Comparison of ENCODE assay signal across 9 cellular contexts in genomic region chr10:5545778-5546710, GRCh38. TPM values are rescaled to one million over a fixed set of nuclear protein-coding genes. Genes with fewer than 3 reads are reported as not detected.
DNase-seq lines count a peak whose midpoint lies in the region; ATAC-seq, FAIRE-seq and TF ChIP-seq lines count a peak whose summit lies in the region.
"Had no signal": no experiment of that assay in that cellular context is flagged by ENCODE, and none has a peak within 500 bp of the region (broad histone marks: within the 10 kb centered on the region; RNA-seq: fewer than 3 reads in every experiment).

No MANE protein-coding gene starts in this region.

- TF ChIP-seq CTCF in K562 (IDR thresholded peaks at IDR 0.05 in 2 of 3, conservative IDR thresholded peaks at IDR 0.05 in 1 of 3; ENCODE audit: insufficient read depth in 2 of 3, low read depth in 1 of 3, low read length in 3 of 3) = no peak
- no peak for TF ChIP-seq CTCF in stomach (IDR thresholded peaks at IDR 0.05)
- no peak for TF ChIP-seq CTCF in GM10248 (IDR thresholded peaks at IDR 0.05; ENCODE audit: control extremely low read depth, extremely low read depth, low read depth, missing control alignments)

- POLR2A ChIA-PET in K562 (lab: Yijun Ruan, JAX) = interaction anchor here (0.7 to 0.8 kb wide), 2 partner anchors 82 to 83 kb away, joined by 3 read pairs; no protein-coding TSS in a partner anchor
- POLR2A ChIA-PET in GM10248 (lab: Yijun Ruan, JAX) = no interaction called here

- H3K27ac ChIP-seq in K562 (ENCODE audit: extremely low read depth, low read depth, low read length) = peak overlapping the region; percentile 45; the same call in 2 of the 3 replicates
- H3K27ac ChIP-seq in stomach = peak overlapping the region; percentile 87 to 97 (median 91)
- H3K27ac ChIP-seq: KMS-11 had no signal

- FAIRE-seq in K562 (lab: Jason Lieb, UNC) = no peak

- BruUV-seq in K562 (replicated peaks; lab: Mats Ljungman, UMichigan) = no TSS peak

- in situ Hi-C loops in K562 (cut with MboI) = no loop called here

- CTCF ChIA-PET in K562 (lab: Yijun Ruan, JAX; ENCODE audit: low intra/inter-chr PET ratio) = no interaction called here
- CTCF ChIA-PET in GM10248 (lab: Yijun Ruan, JAX) = interaction anchor here (1.5 kb wide), 1 partner anchor 12 kb away, joined by 3 read pairs; no protein-coding TSS in a partner anchor

- ATAC-seq in K562 (peak; percentile 50), GM21526 (IDR thresholded peaks at IDR 0.05; ENCODE audit: low FRiP score, unreplicated experiment) (no peak), HG02981 (IDR thresholded peaks at IDR 0.05; ENCODE audit: unreplicated experiment) (no peak)

- no peaks in the 10 kb centered on the region for H3K9me3 ChIP-seq in K562 (replicated peaks; ENCODE audit: control insufficient read depth, insufficient read depth, low read depth, low read length)
- peaks cover 0 to 10% (median 0%) of the 10 kb centered on the region in 4 donors for H3K9me3 ChIP-seq in stomach

- DNase-seq in LoVo (ENCODE audit: low spot score) (peak; percentile 80), K562 (ENCODE audit: extremely low read depth in 1 of 4, low spot score in 3 of 4) (peak; percentile 38 to 66 (median 48)), kidney glomerular epithelial cell (lab: John Stamatoyannopoulos, UW) (peak; percentile 78), stomach (peak; percentile 65), GM10248 (ENCODE audit: extremely low spot score) (no peak)
- no peak for DNase-seq in activated CD4-positive, alpha-beta T cell treated with anti-CD3 and anti-CD28 coated beads for 1 hour

- no peak overlapping the region for H3K4me2 ChIP-seq in K562 (ENCODE audit: insufficient read depth, low read length)
- H3K4me2 ChIP-seq: KMS-11 had no signal

- H3K4me1 ChIP-seq in K562 (replicated peaks in 1 of 2; ENCODE audit: control insufficient read depth in 2 of 2, insufficient read depth in 2 of 2, low read length in 2 of 2) (peaks cover 46 to 65% of the 10 kb centered on the region in 2 experiments), stomach (peaks cover 47 to 65% (median 52%) of the 10 kb centered on the region in 4 donors)

- TF ChIP-seq EP300 in K562 (IDR thresholded peaks at IDR 0.05; ENCODE audit: low read length) (no peak), stomach (IDR thresholded peaks at IDR 0.05) (no peak)

- intact Hi-C loops in K562 (cut with micrococcal nuclease) = loop anchor here (5.0 kb wide), 1 partner anchor 64 kb away; no protein-coding TSS in a partner anchor
- intact Hi-C loops in stomach (cut with DNase I; ENCODE audit: low total_unique reads) = no loop called here

- H3K36me3 ChIP-seq in K562 (ENCODE audit: control insufficient read depth, insufficient read depth, low read length) (no peaks in the 10 kb centered on the region), stomach (no peaks in the 10 kb centered on the region)

- H3K9me1 ChIP-seq in K562 (ENCODE audit: control insufficient read depth, insufficient read depth, low read length) = no peaks in the 10 kb centered on the region

- H3K79me2 ChIP-seq in K562 (ENCODE audit: control insufficient read depth, insufficient read depth, low read length) = no peaks in the 10 kb centered on the region

- TF ChIP-seq POLR2A in K562 (conservative IDR thresholded peaks at IDR 0.05) (no peak), stomach (IDR thresholded peaks at IDR 0.05) (no peak)

- no peaks in the 10 kb centered on the region for H4K20me1 ChIP-seq in K562 (replicated peaks; ENCODE audit: control insufficient read depth, insufficient read depth, low read length)

- 54% methylated on average over 23 of the region's 23 CpGs for WGBS in K562 (ENCODE audit: insufficient coverage, low coverage, missing lambda C conversion rate)
- WGBS in stomach, 5 donors = 22 to 48% (median 38%) methylated on average over 19 to 23 of the region's 23 CpGs

- H3K9ac ChIP-seq in K562 (ENCODE audit: insufficient read depth in 1 of 2, low read depth in 2 of 2, low read length in 2 of 2) = peak overlapping the region; percentile 21 to 84; a peak in 3 of 4 replicates
- H3K9ac ChIP-seq: KMS-11 had no signal

- H3K27me3 ChIP-seq in K562 (ENCODE audit: control insufficient read depth in 2 of 2, insufficient read depth in 2 of 2, low read length in 2 of 2) = no peaks in the 10 kb centered on the region
- H3K27me3 ChIP-seq in stomach = no peaks in the 10 kb centered on the region

- TF ChIP-seq RAD21 in K562 (CRISPR knock-in tag; conservative IDR thresholded peaks at IDR 0.05 in 1 of 2, IDR thresholded peaks at IDR 0.05 in 1 of 2) = no peak

- H3K4me3 ChIP-seq in K562 = no peak overlapping the region
- H3K4me3 ChIP-seq in stomach = no peak overlapping the region

- peak overlapping the region; percentile 93 for H2AFZ ChIP-seq in K562 (ENCODE audit: low read depth, low read length)

TF ChIP-seq in K562, 482 proteins besides CTCF, POLR2A, EP300 and RAD21 (continues in another document):
- TF ChIP-seq CGGBP1 (CRISPR knock-in tag; IDR thresholded peaks at IDR 0.05) (no peak), MEF2D (tag; conservative IDR thresholded peaks at IDR 0.05; ENCODE audit: low read depth) (no peak), RBM25 (IDR thresholded peaks at IDR 0.05; ENCODE audit: low read depth, low read length, severe bottlenecking) (no peak), ETV5 (CRISPR knock-in tag; IDR thresholded peaks at IDR 0.05; ENCODE audit: low read depth) (peak; percentile 29; the same call in 1 of the 2 replicates), ZFX (CRISPR knock-in tag; IDR thresholded peaks at IDR 0.05) (peak; percentile 77), TAF7 (tag; IDR thresholded peaks at IDR 0.05) (no peak), ZNF444 (CRISPR knock-in tag; IDR thresholded peaks at IDR 0.05) (no peak), ELF1 (tag; IDR thresholded peaks at IDR 0.05) (no peak), PHB (CRISPR knock-in tag; IDR thresholded peaks at IDR 0.05) (no peak)
- TF ChIP-seq, protein P1, sequence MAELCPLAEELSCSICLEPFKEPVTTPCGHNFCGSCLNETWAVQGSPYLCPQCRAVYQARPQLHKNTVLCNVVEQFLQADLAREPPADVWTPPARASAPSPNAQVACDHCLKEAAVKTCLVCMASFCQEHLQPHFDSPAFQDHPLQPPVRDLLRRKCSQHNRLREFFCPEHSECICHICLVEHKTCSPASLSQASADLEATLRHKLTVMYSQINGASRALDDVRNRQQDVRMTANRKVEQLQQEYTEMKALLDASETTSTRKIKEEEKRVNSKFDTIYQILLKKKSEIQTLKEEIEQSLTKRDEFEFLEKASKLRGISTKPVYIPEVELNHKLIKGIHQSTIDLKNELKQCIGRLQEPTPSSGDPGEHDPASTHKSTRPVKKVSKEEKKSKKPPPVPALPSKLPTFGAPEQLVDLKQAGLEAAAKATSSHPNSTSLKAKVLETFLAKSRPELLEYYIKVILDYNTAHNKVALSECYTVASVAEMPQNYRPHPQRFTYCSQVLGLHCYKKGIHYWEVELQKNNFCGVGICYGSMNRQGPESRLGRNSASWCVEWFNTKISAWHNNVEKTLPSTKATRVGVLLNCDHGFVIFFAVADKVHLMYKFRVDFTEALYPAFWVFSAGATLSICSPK (IDR thresholded peaks at IDR 0.05; ENCODE audit: borderline replicate concordance) = no peak

RNA-seq across cellular contexts. Expression of gene CALML3, which starts 21.3 kb away (rescaled TPM):
- total RNA-seq in K562 (2011; cell fraction: chromatin; rRNA removed; ENCODE audit: low replicate concordance) = not detected in 2 replicates
- not detected in 2 replicates for total RNA-seq in K562 (2011; cell fraction: nucleolus; rRNA removed)
- total RNA-seq in K562 (2011; cell fraction: nucleoplasm; rRNA removed) = not detected in 2 replicates
- total RNA-seq in K562 (2014; rRNA removed) (not detected in 2 replicates), K562 (2014; rRNA removed; fragmentation: Illumina TruSeq; extraction: Trizol) (not detected in 2 replicates), K562 (2015; rRNA removed; fragmentation: Illumina TruSeq; extraction: Trizol) (not detected in 2 replicates), K562 (2021) (not detected in 2 replicates), stomach (not detected)
- polyA plus RNA-seq in K562 (2011; rRNA removed) (not detected in 2 replicates), K562 (2014; fragmentation: Illumina TruSeq; extraction: Trizol) (not detected in 2 replicates), K562 (2014; fragmentation: Nextera tagmentation; extraction: Ambion mirVana) (not detected), K562 (2014; rRNA removed) (not detected in 2 replicates), stomach (10 to 100 TPM in 1 of 3 donors, under 1 TPM in 1, not detected in 1; 0.46 to 64.6 TPM)
- not detected in 2 replicates for polyA plus RNA-seq in K562 (2011; cell fraction: cytosol; rRNA removed)
- not detected in 2 replicates for polyA plus RNA-seq in K562 (2011; cell fraction: nucleus; rRNA removed)
- polyA plus RNA-seq in K562 (2012) = not detected in 2 replicates
- polyA minus RNA-seq in K562 (2011; rRNA and poly(A)+ RNA removed) = not detected in 2 replicates
- polyA minus RNA-seq in K562 (2011; cell fraction: cytosol; rRNA and poly(A)+ RNA removed) = not detected in 2 replicates
- not detected in 2 replicates for polyA minus RNA-seq in K562 (2011; cell fraction: nucleus; rRNA and poly(A)+ RNA removed)

RNA-seq across cellular contexts. Expression of gene CALML5, which starts 46.7 kb away (rescaled TPM):
- total RNA-seq in K562 (2011; cell fraction: chromatin; rRNA removed; ENCODE audit: low replicate concordance) = not detected in 2 replicates
- total RNA-seq in K562 (2011; cell fraction: nucleolus; rRNA removed) = not detected in 2 replicates
- not detected in 2 replicates for total RNA-seq in K562 (2011; cell fraction: nucleoplasm; rRNA removed)
- total RNA-seq in K562 (2014; rRNA removed) (not detected in 2 replicates), K562 (2014; rRNA removed; fragmentation: Illumina TruSeq; extraction: Trizol) (not detected in 2 replicates), K562 (2015; rRNA removed; fragmentation: Illumina TruSeq; extraction: Trizol) (not detected in 2 replicates), K562 (2021) (not detected in 2 replicates), stomach (under 1 TPM in 1 of 5 donors, not detected in 4; 0.92 TPM)
- polyA plus RNA-seq in K562 (2011; rRNA removed) (not detected in 2 replicates), K562 (2014; fragmentation: Illumina TruSeq; extraction: Trizol) (not detected in 2 replicates), K562 (2014; fragmentation: Nextera tagmentation; extraction: Ambion mirVana) (not detected), K562 (2014; rRNA removed) (not detected in 2 replicates), stomach (10 to 100 TPM in 1 of 3 donors, 1 to 10 TPM in 1, not detected in 1; 2.4 to 16.2 TPM)
- polyA plus RNA-seq in K562 (2011; cell fraction: cytosol; rRNA removed) = not detected in 2 replicates
- not detected in 2 replicates for polyA plus RNA-seq in K562 (2011; cell fraction: nucleus; rRNA removed)
- not detected in 2 replicates for polyA plus RNA-seq in K562 (2012)
- polyA minus RNA-seq in K562 (2011; rRNA and poly(A)+ RNA removed) = not detected in 2 replicates
- not detected in 2 replicates for polyA minus RNA-seq in K562 (2011; cell fraction: cytosol; rRNA and poly(A)+ RNA removed)
- not detected in 2 replicates for polyA minus RNA-seq in K562 (2011; cell fraction: nucleus; rRNA and poly(A)+ RNA removed)

Comparison
In these comparisons a context has a peak if more than half of its experiments do, and no peak if none do; other contexts are left out.
1. DNase-seq: peak in LoVo (single experiment), K562 (4 of 4), kidney glomerular epithelial cell (single experiment) and stomach (single experiment); none in GM10248 (single experiment) and activated CD4-positive, alpha-beta T cell treated with anti-CD3 and anti-CD28 coated beads for 1 hour (single experiment).